In the genomic region with DNA sequence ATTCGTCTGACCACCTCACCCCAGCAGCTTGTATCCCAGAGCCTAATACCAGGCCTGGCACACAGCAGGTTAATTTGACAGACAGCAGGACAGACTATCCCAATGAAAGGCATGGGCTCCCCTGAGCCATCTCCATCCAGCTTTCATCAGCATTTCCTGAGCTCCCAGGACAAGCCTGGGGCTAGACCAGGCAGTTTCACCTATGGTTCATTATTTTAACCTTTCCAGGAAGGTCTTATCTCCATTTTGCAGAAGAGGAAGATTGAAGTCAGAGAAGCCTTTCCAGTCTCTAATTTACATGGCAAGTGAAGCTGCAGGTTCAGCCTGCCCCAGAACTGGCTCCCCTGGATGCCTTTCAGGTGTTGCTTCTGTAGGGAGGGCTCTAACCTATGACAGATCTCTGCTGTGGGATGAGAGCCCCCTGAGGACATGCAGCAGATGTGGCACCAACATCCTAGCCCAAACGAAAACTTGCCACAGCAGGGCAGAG, we compare ENCODE assay signal across 16 cellular contexts. TPM values are rescaled to one million over a fixed set of nuclear protein-coding genes. Genes with fewer than 3 reads are reported as not detected.
DNase-seq lines count a peak whose midpoint lies in the region; ATAC-seq and TF ChIP-seq lines count a peak whose summit lies in the region.
"Had no signal": no experiment of that assay in that cellular context is flagged by ENCODE, and none has a peak within 500 bp of the region (broad histone marks: within the 10 kb centered on the region; RNA-seq: fewer than 3 reads in every experiment).

No MANE protein-coding gene starts in this region.

- H3K27me3 Mint-ChIP-seq in brain, result peaks cover 4% of the 10 kb centered on the region
- H3K27me3 Mint-ChIP-seq in mesothelial cell of epicardium (ENCODE audit: low read depth), result no peaks in the 10 kb centered on the region

- 81 to 90% methylated on average over 2 of the region's 2 CpGs for WGBS in heart right ventricle, 2 donors

- ATAC-seq in heart right ventricle (no peak), upper lobe of right lung (no peak), GM18868 (IDR thresholded peaks at IDR 0.05; ENCODE audit: unreplicated experiment) (no peak), HG02642 (IDR thresholded peaks at IDR 0.05; ENCODE audit: poor library complexity, unreplicated experiment) (no peak)
- ATAC-seq: foreskin keratinocyte, Right ventricle myocardium inferior had no signal

- H3K9me3 Mint-ChIP-seq in brain (no peaks in the 10 kb centered on the region), mesothelial cell of epicardium (no peaks in the 10 kb centered on the region)

- peak overlapping the region in 4 of 5 experiments; percentile 22 to 66 (median 28) for H3K27ac Mint-ChIP-seq in brain
- H3K27ac Mint-ChIP-seq in mesothelial cell of epicardium, result peak overlapping the region; percentile 61

- H3K4me3 ChIP-seq in left ventricle myocardium inferior (no peak overlapping the region), heart right ventricle (no peak overlapping the region), upper lobe of right lung (no peak overlapping the region)

- H3K4me3 Mint-ChIP-seq in brain (no peak overlapping the region), mesothelial cell of epicardium (no peak overlapping the region)

- H3K9me3 ChIP-seq in left ventricle myocardium inferior (replicated peaks) (no peaks in the 10 kb centered on the region), heart right ventricle (no peaks in the 10 kb centered on the region), upper lobe of right lung (no peaks in the 10 kb centered on the region)

- intact Hi-C loops in left ventricle myocardium inferior (cut with micrococcal nuclease), result loop anchor here (10.0 kb wide), 1 partner anchor 50 kb away; no protein-coding TSS in a partner anchor
- intact Hi-C loops in heart right ventricle (cut with DNase I), result loop anchor here in 2 of 10 donors (5.0 kb wide), 1 partner anchor 48 kb away; no protein-coding TSS in a partner anchor
- intact Hi-C loops in upper lobe of right lung (cut with DNase I), result no loop called here

- no peak for TF ChIP-seq CTCF in left ventricle myocardium inferior (IDR thresholded peaks at IDR 0.05; ENCODE audit: borderline replicate concordance)
- TF ChIP-seq CTCF in heart right ventricle (IDR thresholded peaks at IDR 0.05), result no peak
- TF ChIP-seq CTCF in brain (conservative IDR thresholded peaks at IDR 0.05), result no peak
- no peak for TF ChIP-seq CTCF in mesothelial cell of epicardium (IDR thresholded peaks at IDR 0.05; ENCODE audit: unreplicated experiment)
- TF ChIP-seq CTCF in upper lobe of right lung (IDR thresholded peaks at IDR 0.05), result no peak

- peaks cover 58% of the 10 kb centered on the region for H3K4me1 Mint-ChIP-seq in brain
- peaks cover 61% of the 10 kb centered on the region for H3K4me1 Mint-ChIP-seq in mesothelial cell of epicardium

- H3K36me3 ChIP-seq in left ventricle myocardium inferior (no peaks in the 10 kb centered on the region), heart right ventricle (no peaks in the 10 kb centered on the region), upper lobe of right lung (no peaks in the 10 kb centered on the region)
- H3K36me3 ChIP-seq: WERI-Rb-1 had no signal

- H3K27ac ChIP-seq in left ventricle myocardium inferior (replicated peaks) (peak overlapping the region; percentile 27), heart right ventricle (peak overlapping the region in 2 of 10 donors; percentile 25 to 26), upper lobe of right lung (peak overlapping the region; percentile 7)
- H3K27ac ChIP-seq: foreskin keratinocyte, WERI-Rb-1 had no signal

- H3K36me3 Mint-ChIP-seq in brain (peaks cover 3% of the 10 kb centered on the region), mesothelial cell of epicardium (no peaks in the 10 kb centered on the region)

- DNase-seq in left ventricle myocardium inferior, result no peak
- no peak for DNase-seq in heart right ventricle
- no peak for DNase-seq in mesothelial cell of epicardium (ENCODE audit: low spot score in 2 of 2, unreplicated experiment in 2 of 2)
- no peak for DNase-seq in upper lobe of right lung
- DNase-seq in NK-92 (lab: John Stamatoyannopoulos, UW; ENCODE audit: unreplicated experiment), result no peak
- DNase-seq: activated CD8-positive, alpha-beta memory T cell treated with anti-CD3 and anti-CD28 coated beads, Interleukin-2, amount 50 U/mL, for 4 hours; dermis blood vessel endothelial cell; DMS153; foreskin keratinocyte; NCI-H69; small intestine; WERI-Rb-1 had no signal

- peaks cover 76% of the 10 kb centered on the region for H3K4me1 ChIP-seq in left ventricle myocardium inferior
- H3K4me1 ChIP-seq in heart right ventricle, result peaks cover 6 to 81% (median 58%) of the 10 kb centered on the region in 9 donors
- H3K4me1 ChIP-seq in upper lobe of right lung, result peaks cover 86% of the 10 kb centered on the region

- H3K27me3 ChIP-seq in left ventricle myocardium inferior (ENCODE audit: low read depth) (no peaks in the 10 kb centered on the region), heart right ventricle (no peaks in the 10 kb centered on the region), upper lobe of right lung (no peaks in the 10 kb centered on the region)
- H3K27me3 ChIP-seq: foreskin keratinocyte had no signal

RNA-seq across cellular contexts. Expression of gene ARRB1, which starts 17.0 kb away (rescaled TPM):
- 25.9 TPM for total RNA-seq in left ventricle myocardium inferior
- total RNA-seq in heart right ventricle, result 10 to 100 TPM; 14.4 to 33.9 (median 21.7) TPM
- polyA plus RNA-seq in heart right ventricle, result 1 to 10 TPM; 8.1 to 8.9 TPM
- 24.8 TPM for polyA plus RNA-seq in brain (ENCODE audit: insufficient read depth, low read depth, low replicate concordance)
- 15.9 to 17.5 TPM (median 16.5 TPM) in 3 replicates for total RNA-seq in mesothelial cell of epicardium
- 188 TPM for total RNA-seq in upper lobe of right lung
